16 cellular contexts compared by ENCODE assay signal in the genomic region with DNA sequence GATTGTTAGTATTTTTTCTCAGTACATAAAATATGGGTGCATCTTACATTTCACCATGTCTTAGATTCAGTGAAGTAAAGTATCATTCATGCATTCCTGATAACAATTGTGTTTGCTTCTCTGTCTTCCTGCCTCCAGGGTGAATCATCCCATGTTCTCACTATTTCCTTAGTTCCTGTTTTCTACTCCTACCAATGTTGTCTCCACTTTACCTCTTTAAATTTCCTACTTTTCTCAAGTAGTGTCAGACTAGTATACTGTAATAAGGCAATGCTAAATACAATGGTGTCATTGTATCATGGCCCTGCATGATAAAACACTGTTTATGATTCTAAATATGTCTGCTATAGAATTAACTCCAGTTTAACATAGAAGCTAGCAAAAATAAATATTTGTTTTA. TPM values are rescaled to one million over a fixed set of nuclear protein-coding genes. Genes with fewer than 3 reads are reported as not detected.
"Had no signal": no experiment of that assay in that cellular context is flagged by ENCODE, and none has a peak within 500 bp of the region (broad histone marks: within the 10 kb centered on the region; RNA-seq: fewer than 3 reads in every experiment).

No MANE protein-coding gene starts in this region.

- H3K4me1 ChIP-seq: heart right ventricle, parathyroid adenoma had no signal

- H3K9me3 ChIP-seq: heart right ventricle had no signal

- H3K27ac ChIP-seq: dorsolateral prefrontal cortex, heart right ventricle, parathyroid adenoma had no signal

- H3K9ac ChIP-seq: parathyroid adenoma had no signal

- H2AFZ ChIP-seq: parathyroid adenoma had no signal

- DNase-seq: activated CD8-positive, alpha-beta memory T cell treated with anti-CD3 and anti-CD28 coated beads, Interleukin-2, amount 10 ng/mL, durations not matched to agents 7 days and 5 days; activated effector memory CD4-positive, alpha-beta T cell treated with anti-CD3 and anti-CD28 coated beads, Interleukin-2, amount 50 U/mL, for 16 hours; activated T-cell treated with anti-CD3 and anti-CD28 coated beads, Interleukin-2, amount 50 U/mL, for 4 hours; amygdala; cerebellar nuclear complex; dorsolateral prefrontal cortex; heart right ventricle; islet precursor cell; left ventricle myocardium superior; naive B cell; right cardiac atrium; T-helper 2 cell had no signal

- H3K36me3 ChIP-seq: heart right ventricle had no signal

- H3K27me3 ChIP-seq: dorsolateral prefrontal cortex, heart right ventricle had no signal

- FAIRE-seq: endometrium, frontal cortex had no signal

- H3K4me3 ChIP-seq: dorsolateral prefrontal cortex, heart right ventricle, smooth muscle cell had no signal

- H3K4me2 ChIP-seq: smooth muscle cell had no signal

RNA-seq across cellular contexts. Expression of a gene that starts 37.4 kb away (rescaled TPM):
- polyA plus RNA-seq: right cardiac atrium, smooth muscle cell had no signal
